Comparison of ENCODE assay signal across 6 cellular contexts in the genomic region with DNA sequence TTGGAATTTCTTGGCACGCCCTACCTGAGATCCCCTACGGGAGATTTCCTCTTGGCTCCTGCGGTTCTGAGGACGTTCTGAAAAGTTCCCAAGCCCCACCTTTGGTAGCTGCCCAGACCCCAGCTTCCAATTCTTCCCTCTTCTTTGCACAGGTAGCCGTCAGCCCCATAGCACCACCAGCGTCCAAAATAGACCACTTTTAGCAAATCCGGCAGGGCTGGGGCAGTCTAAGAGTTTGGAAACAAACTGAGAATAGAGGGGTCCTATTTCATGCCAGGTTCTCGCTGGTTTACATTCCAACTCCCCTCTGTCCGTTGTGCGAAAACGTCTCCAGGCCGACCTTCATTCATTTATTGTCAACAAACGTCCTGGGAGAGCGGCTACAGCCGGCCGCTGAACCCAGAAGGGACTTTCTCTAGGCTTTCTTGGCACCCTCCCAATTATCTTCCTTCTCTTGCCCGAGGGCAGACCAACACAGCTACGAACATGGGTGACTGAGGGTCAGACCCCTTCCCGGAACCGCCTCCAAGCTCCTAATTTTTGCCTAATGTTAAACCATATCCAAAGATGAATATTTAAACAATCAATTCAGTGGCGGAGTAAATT. TPM values are rescaled to one million over a fixed set of nuclear protein-coding genes. Genes with fewer than 3 reads are reported as not detected.
"Had no signal": no experiment of that assay in that cellular context is flagged by ENCODE, and none has a peak within 500 bp of the region (broad histone marks: within the 10 kb centered on the region; RNA-seq: fewer than 3 reads in every experiment).

No MANE protein-coding gene starts in this region.

RNA-seq across cellular contexts. Expression of gene FOXD4L3, which starts 3.1 kb away (rescaled TPM):
- total RNA-seq: H4, H7, HFFc6, HT1080, IMR-90 had no signal
- polyA plus RNA-seq: IMR-90, K562 had no signal
